In genomic region chr16:51184702-51185433, GRCh38 we compare ENCODE assay signal across 24 cellular contexts. TPM values are rescaled to one million over a fixed set of nuclear protein-coding genes. Genes with fewer than 3 reads are reported as not detected.
DNase-seq lines count a peak whose midpoint lies in the region; ATAC-seq, FAIRE-seq and TF ChIP-seq lines count a peak whose summit lies in the region.
"Had no signal": no experiment of that assay in that cellular context is flagged by ENCODE, and none has a peak within 500 bp of the region (broad histone marks: within the 10 kb centered on the region; RNA-seq: fewer than 3 reads in every experiment).

No MANE protein-coding gene starts in this region.

- H3K9me3 ChIP-seq in BLaER1 treated with 17β-estradiol and CSF1 and Interleukin-3, amounts not matched to agents 10 nM and 100 nM (replicated peaks in 1 of 11): no peaks in the 10 kb centered on the region
- H3K9me3 ChIP-seq in mesenchymal stem cell (ENCODE audit: control insufficient read depth, low read length): no peaks in the 10 kb centered on the region
- H3K9me3 ChIP-seq: SK-N-SH, thyroid gland had no signal

- peak overlapping the region in 2 of 10 experiments; percentile 13 to 15; a peak in 2 of 20 replicates for H3K4me3 ChIP-seq in BLaER1 treated with 17β-estradiol and CSF1 and Interleukin-3, amounts not matched to agents 10 nM and 100 nM
- H3K4me3 ChIP-seq in mesenchymal stem cell (ENCODE audit: insufficient read depth in 1 of 2, low read depth in 1 of 2, low read length in 2 of 2): no peak overlapping the region
- no peak overlapping the region for H3K4me3 ChIP-seq in brain microvascular endothelial cell (ENCODE audit: low read depth, low read length)
- H3K4me3 ChIP-seq: thyroid gland had no signal

- 17% methylated on average over 8 of the region's 8 CpGs for WGBS in mesenchymal stem cell

- H3K27ac ChIP-seq in BLaER1 treated with 17β-estradiol and CSF1 and Interleukin-3, amounts not matched to agents 10 nM and 100 nM: peak overlapping the region in 8 of 11 experiments; percentile 35 to 80 (median 66); a peak in 16 of 22 replicates
- H3K27ac ChIP-seq in mesenchymal stem cell (ENCODE audit: low read length, poor library complexity, severe bottlenecking) (no peak overlapping the region), brain microvascular endothelial cell (no peak overlapping the region)
- H3K27ac ChIP-seq: foreskin keratinocyte, thyroid gland had no signal

- peak overlapping the region; percentile 86 for H4K8ac ChIP-seq in mesenchymal stem cell (ENCODE audit: low read length)

- no peaks in the 10 kb centered on the region for H3K36me3 Mint-ChIP-seq in activated CD4-positive, alpha-beta memory T cell treated with anti-CD3 and anti-CD28 coated beads, Interleukin-2, amount 10 ng/mL, durations not matched to agents 7 days and 5 days (ENCODE audit: low read depth)
- H3K36me3 Mint-ChIP-seq: activated CD8-positive, alpha-beta memory T cell treated with anti-CD3 and anti-CD28 coated beads, Interleukin-2, amount 10 ng/mL, durations not matched to agents 7 days and 5 days; CD4-positive, CD25-positive, alpha-beta regulatory T cell had no signal

- H3K27me3 Mint-ChIP-seq in activated CD4-positive, alpha-beta memory T cell treated with anti-CD3 and anti-CD28 coated beads, Interleukin-2, amount 10 ng/mL, durations not matched to agents 7 days and 5 days: no peaks in the 10 kb centered on the region
- H3K27me3 Mint-ChIP-seq: activated CD8-positive, alpha-beta memory T cell treated with anti-CD3 and anti-CD28 coated beads, Interleukin-2, amount 10 ng/mL, durations not matched to agents 7 days and 5 days; CD4-positive, CD25-positive, alpha-beta regulatory T cell had no signal

- no peak for FAIRE-seq in urothelium cell line (lab: Jason Lieb, UNC)
- FAIRE-seq: bronchial epithelial cell had no signal

- peak overlapping the region; percentile 40 to 51 for H3K4ac ChIP-seq in mesenchymal stem cell (ENCODE audit: low read depth in 1 of 2, low read length in 2 of 2)

- TF ChIP-seq CTCF in brain microvascular endothelial cell (IDR thresholded peaks at IDR 0.05; ENCODE audit: low read depth, low read length, missing control alignments): no peak

- H3K79me1 ChIP-seq in mesenchymal stem cell (replicated peaks; ENCODE audit: low read length, poor library complexity, severe bottlenecking): no peaks in the 10 kb centered on the region

- no peak overlapping the region for H2AFZ ChIP-seq in mesenchymal stem cell (ENCODE audit: low read depth, low read length)

- no peak overlapping the region for H3K4me3 Mint-ChIP-seq in activated CD4-positive, alpha-beta memory T cell treated with anti-CD3 and anti-CD28 coated beads, Interleukin-2, amount 10 ng/mL, durations not matched to agents 7 days and 5 days
- H3K4me3 Mint-ChIP-seq: activated CD8-positive, alpha-beta memory T cell treated with anti-CD3 and anti-CD28 coated beads, Interleukin-2, amount 10 ng/mL, durations not matched to agents 7 days and 5 days; CD4-positive, CD25-positive, alpha-beta regulatory T cell; nephron had no signal

- POLR2A ChIA-PET in activated CD4-positive, alpha-beta memory T cell treated with anti-CD3 and anti-CD28 coated beads, Interleukin-2, amount 10 ng/mL, durations not matched to agents 7 days and 5 days (lab: Charles Lee): no interaction called here

- no peak overlapping the region for H2BK15ac ChIP-seq in mesenchymal stem cell (ENCODE audit: low read depth, poor library complexity, severe bottlenecking)

- H2BK120ac ChIP-seq in mesenchymal stem cell (ENCODE audit: low read depth, low read length): peak overlapping the region; percentile 54

- no peak overlapping the region for H3K27ac Mint-ChIP-seq in activated CD4-positive, alpha-beta memory T cell treated with anti-CD3 and anti-CD28 coated beads, Interleukin-2, amount 10 ng/mL, durations not matched to agents 7 days and 5 days
- H3K27ac Mint-ChIP-seq: activated CD8-positive, alpha-beta memory T cell treated with anti-CD3 and anti-CD28 coated beads, Interleukin-2, amount 10 ng/mL, durations not matched to agents 7 days and 5 days; activated T-helper 2 cell treated with anti-CD3 and anti-CD28 coated beads, Interferon-gamma antibody, Interleukin-2, Interleukin-4, amounts not matched to agents 10 μg/mL and 5 μg/mL and 100 μg/mL, durations not matched to agents 14 hours and 24 hours and 36 hours; CD4-positive, CD25-positive, alpha-beta regulatory T cell; nephron had no signal

- H3K27me3 ChIP-seq in BLaER1 treated with 17β-estradiol and CSF1 and Interleukin-3, amounts not matched to agents 10 nM and 100 nM: no peaks in the 10 kb centered on the region
- H3K27me3 ChIP-seq in mesenchymal stem cell (ENCODE audit: control insufficient read depth in 1 of 2, insufficient read depth in 1 of 2, low read length in 2 of 2) (peaks cover 21 to 27% of the 10 kb centered on the region in 2 experiments), brain microvascular endothelial cell (replicated peaks) (no peaks in the 10 kb centered on the region)
- H3K27me3 ChIP-seq: foreskin keratinocyte, thyroid gland had no signal

- H3K36me3 ChIP-seq in BLaER1 treated with 17β-estradiol and CSF1 and Interleukin-3, amounts not matched to agents 10 nM and 100 nM: no peaks in the 10 kb centered on the region
- H3K36me3 ChIP-seq in mesenchymal stem cell (ENCODE audit: control insufficient read depth in 1 of 2, insufficient read depth in 2 of 2, low read depth in 1 of 2, low read length in 2 of 2) (no peaks in the 10 kb centered on the region), brain microvascular endothelial cell (replicated peaks) (no peaks in the 10 kb centered on the region)
- H3K36me3 ChIP-seq: thyroid gland had no signal

- peaks cover 23 to 77% (median 55%) of the 10 kb centered on the region in 10 experiments for H3K4me1 ChIP-seq in BLaER1 treated with 17β-estradiol and CSF1 and Interleukin-3, amounts not matched to agents 10 nM and 100 nM
- H3K4me1 ChIP-seq in mesenchymal stem cell (ENCODE audit: control insufficient read depth, insufficient read depth, low read depth, low read length): peaks cover 2% of the 10 kb centered on the region
- H3K4me1 ChIP-seq: foreskin keratinocyte, thyroid gland had no signal

- peak; percentile 52 for ATAC-seq in GM19395 (IDR thresholded peaks at IDR 0.05; ENCODE audit: unreplicated experiment)
- ATAC-seq in HG03460 (IDR thresholded peaks at IDR 0.05; ENCODE audit: unreplicated experiment): peak; percentile 65
- ATAC-seq: activated CD8-positive, alpha-beta memory T cell treated with anti-CD3 and anti-CD28 coated beads, Interleukin-2, amount 10 ng/mL, durations not matched to agents 7 days and 5 days; foreskin keratinocyte had no signal

- peak overlapping the region; percentile 63 to 93 (median 78) for H3K4me2 ChIP-seq in BLaER1 treated with 17β-estradiol and CSF1 and Interleukin-3, amounts not matched to agents 10 nM and 100 nM
- no peak overlapping the region for H3K4me2 ChIP-seq in mesenchymal stem cell (ENCODE audit: low read length, poor library complexity, severe bottlenecking)
- H3K4me2 ChIP-seq: SK-N-SH had no signal

- H3K9me3 Mint-ChIP-seq in activated CD4-positive, alpha-beta memory T cell treated with anti-CD3 and anti-CD28 coated beads, Interleukin-2, amount 10 ng/mL, durations not matched to agents 7 days and 5 days: no peaks in the 10 kb centered on the region
- H3K9me3 Mint-ChIP-seq: activated T-helper 2 cell treated with anti-CD3 and anti-CD28 coated beads, Interferon-gamma antibody, Interleukin-2, Interleukin-4, amounts not matched to agents 10 μg/mL and 5 μg/mL and 100 μg/mL, durations not matched to agents 14 hours and 24 hours and 36 hours; nephron had no signal

- peak; percentile 51 for DNase-seq in mesenchymal stem cell
- DNase-seq in brain microvascular endothelial cell: no peak
- DNase-seq in posterior cingulate gyrus: no peak
- no peak for DNase-seq in urothelium cell line (ENCODE audit: low spot score)
- no peak for DNase-seq in activated CD4-positive, alpha-beta memory T cell treated with anti-CD3 and anti-CD28 coated beads, Interleukin-2, amount 10 ng/mL, durations not matched to agents 7 days and 5 days
- DNase-seq: activated CD4-positive, alpha-beta T cell treated with anti-CD3 and anti-CD28 coated beads for 1 hour; activated CD8-positive, alpha-beta memory T cell treated with anti-CD3 and anti-CD28 coated beads, Interleukin-2, amount 10 ng/mL, durations not matched to agents 7 days and 5 days; CD4-positive, CD25-positive, alpha-beta regulatory T cell; dermis blood vessel endothelial cell; DMS79; foreskin keratinocyte; GOT3; Karpas-422; NCI-H1092 treated with DMSO at 0.1 percent for 48 hours; NCI-H774; SK-N-SH; thyroid gland had no signal

- H3K9ac ChIP-seq in BLaER1 treated with 17β-estradiol and CSF1 and Interleukin-3, amounts not matched to agents 10 nM and 100 nM: peak overlapping the region in 6 of 11 experiments; percentile 13 to 69 (median 54); a peak in 11 of 22 replicates
- no peak overlapping the region for H3K9ac ChIP-seq in mesenchymal stem cell (ENCODE audit: low read length)
- H3K9ac ChIP-seq: SK-N-SH had no signal

- peak overlapping the region in 1 of 2 experiments; percentile 36 for H3K14ac ChIP-seq in mesenchymal stem cell (ENCODE audit: low read length in 2 of 2)

- H4K91ac ChIP-seq in mesenchymal stem cell (ENCODE audit: low read length): peak overlapping the region; percentile 83

- intact Hi-C loops in posterior cingulate gyrus (cut with DNase I): no loop called here

- no peak overlapping the region for H2AK5ac ChIP-seq in mesenchymal stem cell (ENCODE audit: low read length, severe bottlenecking)

- CTCF ChIA-PET in activated CD4-positive, alpha-beta memory T cell treated with anti-CD3 and anti-CD28 coated beads, Interleukin-2, amount 10 ng/mL, durations not matched to agents 7 days and 5 days (lab: Charles Lee): no interaction called here

- peak overlapping the region; percentile 30 to 93 for H3K18ac ChIP-seq in mesenchymal stem cell (ENCODE audit: low read depth in 1 of 2, low read length in 2 of 2)

- no peak overlapping the region for H3K23ac ChIP-seq in mesenchymal stem cell (ENCODE audit: low read length in 2 of 2)

- no peaks in the 10 kb centered on the region for H4K20me1 ChIP-seq in BLaER1 treated with 17β-estradiol and CSF1 and Interleukin-3, amounts not matched to agents 10 nM and 100 nM

- H2BK12ac ChIP-seq in mesenchymal stem cell (ENCODE audit: low read length in 2 of 2): peak overlapping the region in 1 of 2 experiments; percentile 97

- no peaks in the 10 kb centered on the region for H3K4me1 Mint-ChIP-seq in activated CD4-positive, alpha-beta memory T cell treated with anti-CD3 and anti-CD28 coated beads, Interleukin-2, amount 10 ng/mL, durations not matched to agents 7 days and 5 days
- H3K4me1 Mint-ChIP-seq: activated CD8-positive, alpha-beta memory T cell treated with anti-CD3 and anti-CD28 coated beads, Interleukin-2, amount 10 ng/mL, durations not matched to agents 7 days and 5 days; CD4-positive, CD25-positive, alpha-beta regulatory T cell had no signal

- in situ Hi-C loops in brain microvascular endothelial cell (cut with HindIII; ENCODE audit: low pct_ligation_motif_present, low sequenced_read_pairs): no loop called here

- H2BK5ac ChIP-seq in mesenchymal stem cell (ENCODE audit: low read depth, low read length, poor library complexity, severe bottlenecking): no peak overlapping the region

RNA-seq across cellular contexts. Expression of gene SALL1, which starts 33.8 kb away (rescaled TPM):
- 52.3 TPM for polyA plus RNA-seq in mesenchymal stem cell (2013, experiment 1 of 2)
- polyA plus RNA-seq in mesenchymal stem cell (2013, experiment 2 of 2): 50.1 TPM
- total RNA-seq in activated CD4-positive, alpha-beta memory T cell treated with anti-CD3 and anti-CD28 coated beads, Interleukin-2, amount 10 ng/mL, durations not matched to agents 7 days and 5 days: not detected
- total RNA-seq: activated CD8-positive, alpha-beta memory T cell treated with anti-CD3 and anti-CD28 coated beads, Interleukin-2, amount 10 ng/mL, durations not matched to agents 7 days and 5 days; activated T-helper 2 cell treated with anti-CD3 and anti-CD28 coated beads, Interferon-gamma antibody, Interleukin-2, Interleukin-4, amounts not matched to agents 10 μg/mL and 5 μg/mL and 100 μg/mL, durations not matched to agents 14 hours and 24 hours and 36 hours; bronchial epithelial cell; CD4-positive, CD25-positive, alpha-beta regulatory T cell; foreskin keratinocyte; pulmonary artery endothelial cell had no signal
- polyA plus RNA-seq: CD4-positive, CD25-positive, alpha-beta regulatory T cell; foreskin keratinocyte had no signal

Comparison
In these comparisons a context has a peak if more than half of its experiments do, and no peak if none do; other contexts are left out.
1. H3K27ac ChIP-seq: peak in BLaER1 treated with 17β-estradiol and CSF1 and Interleukin-3, amounts not matched to agents 10 nM and 100 nM (8 of 11); none in mesenchymal stem cell (single experiment) and brain microvascular endothelial cell (single experiment).